Comparison of ENCODE assay signal across 15 cellular contexts in genomic region chr5:78841767-78842166, GRCh38.
"Had no signal": no experiment of that assay in that cellular context is flagged by ENCODE, and none has a peak within 500 bp of the region (broad histone marks: within the 10 kb centered on the region; RNA-seq: fewer than 3 reads in every experiment).

No MANE protein-coding gene starts in this region.

- H3K4me1 ChIP-seq: neural progenitor cell, upper lobe of left lung had no signal

- H3K27ac ChIP-seq: neural progenitor cell, ovary, upper lobe of left lung, WERI-Rb-1 had no signal

- H3K9me3 ChIP-seq: ovary, upper lobe of left lung had no signal

- H3K36me3 ChIP-seq: neural progenitor cell, ovary, upper lobe of left lung, WERI-Rb-1 had no signal

- H3K4me3 ChIP-seq: neural progenitor cell, ovary, upper lobe of left lung had no signal

- DNase-seq: activated CD4-positive, alpha-beta T cell treated with anti-CD3 and anti-CD28 coated beads for 4 hours; activated CD8-positive, alpha-beta memory T cell treated with anti-CD3 and anti-CD28 coated beads, Interleukin-2, amount 50 U/mL, for 4 hours; activated CD8-positive, alpha-beta T cell treated with anti-CD3 and anti-CD28 coated beads for 36 hours; activated naive CD4-positive, alpha-beta T cell treated with Interleukin-2 at 50 U/mL for 16 hours; effector memory CD8-positive, alpha-beta T cell; erythroblast; head of caudate nucleus; left ventricle myocardium superior; ovary; stimulated activated CD4-positive, alpha-beta T cell treated with anti-CD3 and anti-CD28 coated beads, Interleukin-4, amount 100 ng/mL, for 1 hour; stimulated activated CD8-positive, alpha-beta memory T cell treated with anti-CD3 and anti-CD28 coated beads, Interleukin-4, amount 100 ng/mL, for 48 hours; SW 1271; upper lobe of left lung; WERI-Rb-1 had no signal

- ATAC-seq: activated CD8-positive, alpha-beta T cell treated with anti-CD3 and anti-CD28 coated beads for 36 hours; effector memory CD8-positive, alpha-beta T cell; left ventricle myocardium superior had no signal

- H3K27me3 ChIP-seq: neural progenitor cell, ovary, upper lobe of left lung had no signal
